ENCODE assay signal across 27 cellular contexts in the genomic region with DNA sequence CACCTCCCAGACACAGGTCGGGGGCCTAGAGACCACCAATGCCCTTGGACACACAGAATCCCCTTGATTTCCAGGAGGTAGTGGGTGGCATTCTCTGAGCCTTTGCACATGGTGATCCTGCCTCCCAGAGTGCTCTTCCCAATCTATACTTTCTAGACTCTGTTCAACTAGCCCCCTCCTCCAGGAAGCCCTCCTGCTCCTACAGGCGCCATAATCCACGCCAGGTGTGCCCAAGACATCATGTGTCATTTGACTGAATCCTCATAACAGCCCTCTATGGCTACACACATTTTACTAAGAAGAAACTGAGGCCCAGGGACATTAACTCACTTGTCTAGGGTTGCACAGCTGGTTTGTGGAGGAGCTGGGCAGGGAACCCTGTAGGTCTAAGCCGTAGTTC. TPM values are rescaled to one million over a fixed set of nuclear protein-coding genes. Genes with fewer than 3 reads are reported as not detected.
"Had no signal": no experiment of that assay in that cellular context is flagged by ENCODE, and none has a peak within 500 bp of the region (broad histone marks: within the 10 kb centered on the region; RNA-seq: fewer than 3 reads in every experiment).

No MANE protein-coding gene starts in this region.

- H3K4me3 Mint-ChIP-seq: activated CD4-positive, alpha-beta T cell treated with anti-CD3 and anti-CD28 coated beads, Interleukin-2, amount 10 ng/mL, durations not matched to agents 24 days and 14 days; activated CD8-positive, alpha-beta T cell treated with anti-CD3 and anti-CD28 coated beads for 36 hours; activated naive CD4-positive, alpha-beta T cell treated with anti-CD3 and anti-CD28 coated beads, Interleukin-2, amount 10 ng/mL, durations not matched to agents 7 days and 5 days; activated naive CD8-positive, alpha-beta T cell; activated T-cell treated with anti-CD3 and anti-CD28 coated beads, Interleukin-2, amount 50 U/mL, for 4 hours; T-helper 2 cell treated with Interferon-gamma antibody and Interleukin-4, amounts not matched to agents 5 μg/mL and 100 μg/mL, for 36 hours had no signal

- H3K4me2 ChIP-seq: KMS-11 had no signal

- ATAC-seq: activated CD8-positive, alpha-beta T cell treated with anti-CD3 and anti-CD28 coated beads for 36 hours; activated T-cell treated with anti-CD3 and anti-CD28 coated beads, Interleukin-2, amount 50 U/mL, for 4 hours; PC-3 had no signal

- DNase-seq: activated CD4-positive, alpha-beta T cell treated with anti-CD3 and anti-CD28 coated beads, Interleukin-2, amount 10 ng/mL, durations not matched to agents 24 days and 14 days; activated CD4-positive, alpha-beta T cell treated with anti-CD3 and anti-CD28 coated beads, Interleukin-2, amount 50 U/mL, for 4 hours; activated CD8-positive, alpha-beta T cell treated with anti-CD3 and anti-CD28 coated beads for 36 hours; activated effector memory CD4-positive, alpha-beta T cell treated with Interleukin-2 at 50 U/mL for 16 hours; activated naive CD4-positive, alpha-beta T cell treated with anti-CD3 and anti-CD28 coated beads, Interleukin-2, amount 10 ng/mL, durations not matched to agents 7 days and 5 days; activated T-cell treated with anti-CD3 and anti-CD28 coated beads, Interleukin-2, amount 50 U/mL, for 4 hours; amygdala; MM.1S; MV-4-11; NCI-H1092; NCI-H1436 treated with DMSO at 0.1 percent for 48 hours; NCI-H1694 treated with DMSO at 0.1 percent for 48 hours; NCI-H2029; NCI-H345; NCI-H524 treated with DMSO at 0.1 percent for 48 hours; PC-3; Right ventricle myocardium superior; SJCRH30 had no signal

- H3K27ac Mint-ChIP-seq: activated CD4-positive, alpha-beta T cell treated with anti-CD3 and anti-CD28 coated beads, Interleukin-2, amount 10 ng/mL, durations not matched to agents 24 days and 14 days; activated CD8-positive, alpha-beta T cell treated with anti-CD3 and anti-CD28 coated beads for 36 hours; activated naive CD4-positive, alpha-beta T cell treated with anti-CD3 and anti-CD28 coated beads, Interleukin-2, amount 10 ng/mL, durations not matched to agents 7 days and 5 days; activated naive CD8-positive, alpha-beta T cell; T-helper 2 cell treated with Interferon-gamma antibody and Interleukin-4, amounts not matched to agents 5 μg/mL and 100 μg/mL, for 36 hours had no signal

- H3K27me3 Mint-ChIP-seq: activated CD4-positive, alpha-beta T cell treated with anti-CD3 and anti-CD28 coated beads, Interleukin-2, amount 10 ng/mL, durations not matched to agents 24 days and 14 days; activated CD8-positive, alpha-beta T cell treated with anti-CD3 and anti-CD28 coated beads for 36 hours; activated naive CD4-positive, alpha-beta T cell treated with anti-CD3 and anti-CD28 coated beads, Interleukin-2, amount 10 ng/mL, durations not matched to agents 7 days and 5 days; activated naive CD8-positive, alpha-beta T cell had no signal

- H3K9me3 Mint-ChIP-seq: activated CD4-positive, alpha-beta T cell treated with anti-CD3 and anti-CD28 coated beads, Interleukin-2, amount 10 ng/mL, durations not matched to agents 24 days and 14 days; activated CD8-positive, alpha-beta T cell treated with anti-CD3 and anti-CD28 coated beads for 36 hours; activated naive CD4-positive, alpha-beta T cell treated with anti-CD3 and anti-CD28 coated beads, Interleukin-2, amount 10 ng/mL, durations not matched to agents 7 days and 5 days; activated T-cell treated with anti-CD3 and anti-CD28 coated beads, Interleukin-2, amount 50 U/mL, for 4 hours; T-helper 2 cell treated with Interferon-gamma antibody and Interleukin-4, amounts not matched to agents 5 μg/mL and 100 μg/mL, for 36 hours had no signal

- H3K4me3 ChIP-seq: ascending aorta, SJCRH30, SK-N-MC had no signal

- H3K9ac ChIP-seq: KMS-11 had no signal

- H3K27me3 ChIP-seq: ascending aorta, SJCRH30 had no signal

- H3K27ac ChIP-seq: ascending aorta, KMS-11, SJCRH30, SK-N-MC had no signal

- H3K4me1 ChIP-seq: SJCRH30 had no signal

- H3K9me3 ChIP-seq: ascending aorta, SJCRH30 had no signal

RNA-seq across cellular contexts. Expression of a gene that starts 18.0 kb away (rescaled TPM):
- total RNA-seq: activated CD4-positive, alpha-beta T cell treated with anti-CD3 and anti-CD28 coated beads, Interleukin-2, amount 10 ng/mL, durations not matched to agents 24 days and 14 days; activated CD8-positive, alpha-beta memory T cell treated with anti-CD3 and anti-CD28 coated beads for 36 hours; activated CD8-positive, alpha-beta T cell treated with anti-CD3 and anti-CD28 coated beads for 36 hours; activated T-cell treated with anti-CD3 and anti-CD28 coated beads, Interleukin-2, amount 50 U/mL, for 4 hours; ascending aorta; LHCN-M2; NCI-H460; Right ventricle myocardium superior; SJCRH30; T-helper 1 cell treated with Interleukin-12 subunit alpha and Interleukin-12 subunit beta and Interleukin-4 antibody, amounts not matched to agents 30 ng/mL and 1 ng/mL, for 36 hours had no signal
